ENCODE assay signal across 6 cellular contexts in the genomic region with DNA sequence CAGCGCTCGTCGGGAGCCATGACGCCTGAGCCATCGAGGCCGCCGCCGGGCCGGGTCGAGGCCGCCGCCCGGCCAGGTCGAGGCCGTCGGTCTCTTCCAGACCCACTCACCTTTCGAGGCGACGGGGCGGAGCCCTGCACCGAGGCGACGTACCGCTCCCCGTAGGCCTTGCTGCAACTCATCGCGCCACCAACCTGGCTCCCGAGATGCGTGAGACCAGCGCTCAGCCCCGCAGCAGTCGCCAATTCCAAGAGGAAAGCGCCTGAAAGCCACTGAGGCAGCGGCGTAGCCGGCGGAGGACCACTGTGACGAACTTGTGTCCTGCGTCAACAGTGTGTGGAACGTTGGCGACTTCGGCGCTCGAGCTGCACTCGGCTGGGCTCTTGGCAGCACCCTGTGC. TPM values are rescaled to one million over a fixed set of nuclear protein-coding genes. Genes with fewer than 3 reads are reported as not detected.
A peak's percentile ranks its signal among the peaks of the same experiment; 100 is the strongest.
DNase-seq lines count a peak whose midpoint lies in the region; TF ChIP-seq lines count a peak whose summit lies in the region.
"Not testable (repeated sequence)": the region's sequence is repeated elsewhere in the genome, so short reads cannot be mapped to it uniquely, and the experiment has no call there.
"Had no signal": no experiment of that assay in that cellular context is flagged by ENCODE, and none has a peak within 500 bp of the region (broad histone marks: within the 10 kb centered on the region; RNA-seq: fewer than 3 reads in every experiment).

RGPD3 (minus strand) TSS at position 307 of the 400 bp plus-strand sequence; CDS start at position 182, 125 bp downstream.

- H2AK5ac ChIP-seq in neuronal stem cell (ENCODE audit: low read depth, low read length): not testable (repeated sequence)

- WGBS in neuronal stem cell (ENCODE audit: extremely low coverage in 2 of 2, insufficient read length in 2 of 2, insufficient replicate concordance in 1 of 2), 2 donors: no CpG with 5 or more reads among the region's 45 CpGs
- 83% methylated on average over 37 of the region's 45 CpGs; no CpG with 5 or more reads in 1 of the 2 donors for WGBS in testis, 2 donors

- not testable (repeated sequence) for H3K4ac ChIP-seq in neuronal stem cell (ENCODE audit: low read length)

- intact Hi-C loops in dendritic cell treated with granulocyte-macrophage colony-stimulating factor and Interleukin-4, amounts not matched to agents 40 ng/mL and 50 ng/mL, for 4 days (cut with micrococcal nuclease); testis (cut with DNase I; ENCODE audit: low total_unique reads): not testable (repeated sequence)

- not testable (repeated sequence) for H3K27ac ChIP-seq in neuronal stem cell (replicated peaks; ENCODE audit: low read length); testis

- H3K27ac Mint-ChIP-seq in dendritic cell treated with granulocyte-macrophage colony-stimulating factor and Interleukin-4, amounts not matched to agents 40 ng/mL and 50 ng/mL, for 4 days: peak within 1 kb of the TSS; percentile 7

- not testable (repeated sequence) for H3K23ac ChIP-seq in neuronal stem cell (ENCODE audit: low read depth, low read length, poor library complexity)

- not testable (repeated sequence) for H4K8ac ChIP-seq in neuronal stem cell (ENCODE audit: low read depth, low read length)

- not testable (repeated sequence) for H3K9ac ChIP-seq in neuronal stem cell (ENCODE audit: low read depth, low read length, poor library complexity)

- H2BK15ac ChIP-seq in neuronal stem cell (ENCODE audit: low read length): not testable (repeated sequence)

- H3K9me3 ChIP-seq in neuronal stem cell (replicated peaks in 1 of 2; ENCODE audit: control insufficient read depth in 2 of 2, insufficient read depth in 1 of 2, low read depth in 1 of 2, low read length in 2 of 2); testis: not testable (repeated sequence)

- not testable (repeated sequence) for H3K36me3 ChIP-seq in neuronal stem cell (replicated peaks in 1 of 2; ENCODE audit: control insufficient read depth in 2 of 2, insufficient read depth in 2 of 2, low read length in 2 of 2); testis (ENCODE audit: low read depth, missing control alignments)

- DNase-seq in GM03348 (ENCODE audit: low spot score) (peak; percentile 0), islet precursor cell (peak; percentile 29), testis (peak; percentile 22)
- not testable (repeated sequence) for DNase-seq in neuronal stem cell (ENCODE audit: low spot score)

- not testable (repeated sequence) for H3K79me1 ChIP-seq in neuronal stem cell (ENCODE audit: low read depth, low read length)

- not testable (repeated sequence) for TF ChIP-seq POLR2A in testis (IDR thresholded peaks at IDR 0.05)

- H3K9me3 Mint-ChIP-seq in dendritic cell treated with granulocyte-macrophage colony-stimulating factor and Interleukin-4, amounts not matched to agents 40 ng/mL and 50 ng/mL, for 4 days: not testable (repeated sequence)

- H3K18ac ChIP-seq in neuronal stem cell (ENCODE audit: low read length): peak within 1 kb of the TSS; percentile 48

- H3K4me3 Mint-ChIP-seq in dendritic cell treated with granulocyte-macrophage colony-stimulating factor and Interleukin-4, amounts not matched to agents 40 ng/mL and 50 ng/mL, for 4 days: not testable (repeated sequence)

- not testable (repeated sequence) for H3K4me2 ChIP-seq in neuronal stem cell (ENCODE audit: insufficient read depth, low read length, poor library complexity, severe bottlenecking)

- H3K4me1 ChIP-seq in neuronal stem cell (ENCODE audit: control insufficient read depth in 2 of 2, insufficient read depth in 1 of 2, low read depth in 1 of 2, low read length in 2 of 2); testis: not testable (repeated sequence)

- H3K27me3 ChIP-seq in neuronal stem cell (ENCODE audit: control insufficient read depth in 3 of 3, insufficient read depth in 3 of 3, low read depth in 1 of 3, low read length in 3 of 3); testis: not testable (repeated sequence)

- H3K4me3 ChIP-seq in neuronal stem cell (ENCODE audit: low read length in 2 of 2): not testable (repeated sequence)
- peak within 1 kb of the TSS; percentile 26 to 45 for H3K4me3 ChIP-seq in testis

- not testable (repeated sequence) for H2BK12ac ChIP-seq in neuronal stem cell (ENCODE audit: low read length)

- not testable (repeated sequence) for H3K27me3 Mint-ChIP-seq in dendritic cell treated with granulocyte-macrophage colony-stimulating factor and Interleukin-4, amounts not matched to agents 40 ng/mL and 50 ng/mL, for 4 days

- not testable (repeated sequence) for TF ChIP-seq CTCF in testis (IDR thresholded peaks at IDR 0.05)

- H3K36me3 Mint-ChIP-seq in dendritic cell treated with granulocyte-macrophage colony-stimulating factor and Interleukin-4, amounts not matched to agents 40 ng/mL and 50 ng/mL, for 4 days (ENCODE audit: low read depth): not testable (repeated sequence)

- H2BK5ac ChIP-seq in neuronal stem cell (ENCODE audit: low read length): not testable (repeated sequence)

- not testable (repeated sequence) for H2AFZ ChIP-seq in neuronal stem cell (ENCODE audit: low read length)

- H4K91ac ChIP-seq in neuronal stem cell (ENCODE audit: low read depth, low read length, poor library complexity): not testable (repeated sequence)

- H3K4me1 Mint-ChIP-seq in dendritic cell treated with granulocyte-macrophage colony-stimulating factor and Interleukin-4, amounts not matched to agents 40 ng/mL and 50 ng/mL, for 4 days (ENCODE audit: low read depth): not testable (repeated sequence)

- not testable (repeated sequence) for H3K14ac ChIP-seq in neuronal stem cell (ENCODE audit: low read length)

- H2BK120ac ChIP-seq in neuronal stem cell (ENCODE audit: low read depth, low read length): not testable (repeated sequence)

RNA-seq across cellular contexts. Expression of gene RGPD3, which starts in this region (rescaled TPM):
- polyA plus RNA-seq in neuronal stem cell (2013, experiment 1 of 2): 0.15 TPM
- 0.14 TPM for polyA plus RNA-seq in neuronal stem cell (2013, experiment 2 of 2)
- 10 to 100 TPM in 1 of 2 donors, 1 to 10 TPM in 1; 5.7 to 13.9 TPM for total RNA-seq in testis
- 5.3 TPM for polyA plus RNA-seq in testis (ENCODE audit: insufficient read depth, low read depth, low replicate concordance)
- total RNA-seq: Calu3 had no signal
